In the genomic region with DNA sequence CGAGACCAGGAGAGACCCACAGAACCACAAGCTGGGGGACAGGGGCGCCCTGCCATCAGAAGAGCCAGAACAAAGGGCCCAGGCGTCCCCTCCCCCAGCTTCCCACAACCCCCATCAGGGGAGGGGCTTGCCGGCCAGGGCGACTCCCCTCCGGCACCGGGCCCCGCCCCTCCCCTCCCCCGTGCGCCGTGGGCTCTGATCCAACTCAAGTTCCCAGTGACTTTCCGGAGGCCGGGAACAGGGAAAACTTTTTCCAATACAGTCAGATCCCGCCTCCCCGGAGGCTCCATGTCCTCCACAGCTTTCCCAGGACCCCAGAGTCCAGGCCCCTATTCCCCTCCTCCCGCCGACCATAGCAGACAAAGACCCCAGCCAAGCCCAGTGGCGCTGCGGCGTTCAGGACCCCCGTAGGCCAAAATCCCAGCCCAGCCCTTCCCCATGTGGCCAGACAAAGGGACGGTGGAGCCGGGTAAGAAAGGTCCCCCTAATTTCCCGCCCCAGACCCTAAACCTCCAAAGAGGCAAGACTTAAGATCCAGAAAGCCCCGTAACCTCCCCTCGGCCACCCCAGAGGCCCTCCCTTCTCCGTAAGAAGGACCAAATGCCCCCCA, we compare ENCODE assay signal across 8 cellular contexts. TPM values are rescaled to one million over a fixed set of nuclear protein-coding genes. Genes with fewer than 3 reads are reported as not detected.
DNase-seq lines count a peak whose midpoint lies in the region; ATAC-seq and TF ChIP-seq lines count a peak whose summit lies in the region.

No MANE protein-coding gene starts in this region.

- peak overlapping the region; percentile 89 for H3K4me3 ChIP-seq in NT2/D1 (ENCODE audit: insufficient read length, low read depth)
- H3K4me3 ChIP-seq in epithelial cell of esophagus (ENCODE audit: low read length) = peak overlapping the region; percentile 75
- H3K4me3 ChIP-seq in urinary bladder (ENCODE audit: low read depth, low read length) = peak overlapping the region; percentile 63

- no peak overlapping the region for H3K4me3 Mint-ChIP-seq in mesothelial cell of epicardium

- WGBS in urinary bladder = 1% methylated on average over 27 of the region's 27 CpGs

- H3K27me3 Mint-ChIP-seq in mesothelial cell of epicardium (ENCODE audit: low read depth) = no peaks in the 10 kb centered on the region

- TF ChIP-seq CTCF in epithelial cell of esophagus (IDR thresholded peaks at IDR 0.05; ENCODE audit: insufficient read depth, low read depth, low read length, missing control alignments) (no peak), mesothelial cell of epicardium (IDR thresholded peaks at IDR 0.05; ENCODE audit: unreplicated experiment) (no peak)

- H3K27ac ChIP-seq in urinary bladder (ENCODE audit: low read depth) = peak overlapping the region; percentile 53

- peaks cover 17% of the 10 kb centered on the region for H3K36me3 Mint-ChIP-seq in mesothelial cell of epicardium

- peak overlapping the region; percentile 92 for H3K9ac ChIP-seq in NT2/D1 (ENCODE audit: insufficient read length, low read depth)

- H3K4me1 ChIP-seq in NT2/D1 (ENCODE audit: insufficient read depth, insufficient read length) (peaks cover 4% of the 10 kb centered on the region), urinary bladder (ENCODE audit: insufficient read depth) (no peaks in the 10 kb centered on the region)

- DNase-seq in EL (peak; percentile 73), NT2/D1 (ENCODE audit: low read depth, low spot score) (no peak), epithelial cell of esophagus (ENCODE audit: low read depth) (peak; percentile 62), mesothelial cell of epicardium (ENCODE audit: low spot score in 2 of 2, unreplicated experiment in 2 of 2) (peak; percentile 75 to 77), COR-L47 (lab: John Stamatoyannopoulos, UW) (no peak), NCI-H2196 treated with DMSO at 0.1 percent for 48 hours (lab: John Stamatoyannopoulos, UW; ENCODE audit: unreplicated experiment) (no peak)

- no peaks in the 10 kb centered on the region for H3K27me3 ChIP-seq in NT2/D1 (ENCODE audit: insufficient read depth, insufficient read length)

- no peak for ATAC-seq in HG02610 (IDR thresholded peaks at IDR 0.05; ENCODE audit: unreplicated experiment)

- H3K36me3 ChIP-seq in NT2/D1 (ENCODE audit: insufficient read depth, insufficient read length, low read length) (peaks cover 29% of the 10 kb centered on the region), urinary bladder (ENCODE audit: insufficient read depth) (no peaks in the 10 kb centered on the region)

- peaks cover 22% of the 10 kb centered on the region for H3K4me1 Mint-ChIP-seq in mesothelial cell of epicardium

- H3K9me3 Mint-ChIP-seq in mesothelial cell of epicardium = no peaks in the 10 kb centered on the region

- H3K27ac Mint-ChIP-seq in mesothelial cell of epicardium = no peak overlapping the region

- no peaks in the 10 kb centered on the region for H3K9me3 ChIP-seq in NT2/D1 (ENCODE audit: insufficient read depth, low read length)

RNA-seq across cellular contexts. Expression of gene TEAD2, which starts 0.7 kb away (rescaled TPM):
- 168 to 170 TPM (median 169 TPM) in 3 replicates for total RNA-seq in mesothelial cell of epicardium
- total RNA-seq in urinary bladder = 21.1 TPM
- polyA plus RNA-seq in urinary bladder = 54.8 TPM

RNA-seq across cellular contexts. Expression of gene DKKL1, which starts 2.1 kb away (rescaled TPM):
- total RNA-seq in mesothelial cell of epicardium (8.6 to 9.9 TPM (median 8.7 TPM) in 3 replicates), urinary bladder (not detected)
- polyA plus RNA-seq in urinary bladder = 0.46 TPM

RNA-seq across cellular contexts. Expression of gene CD37, which starts 26.3 kb away (rescaled TPM):
- total RNA-seq in mesothelial cell of epicardium (not detected in 3 replicates), urinary bladder (6.5 TPM)
- polyA plus RNA-seq in urinary bladder = 12.4 TPM

RNA-seq across cellular contexts. Expression of gene KASH5, which starts 26.5 kb away (rescaled TPM):
- total RNA-seq in mesothelial cell of epicardium (not detected in 3 replicates), urinary bladder (not detected)
- not detected for polyA plus RNA-seq in urinary bladder

RNA-seq across cellular contexts. Expression of gene SLC6A16, which starts 36.6 kb away (rescaled TPM):
- total RNA-seq in mesothelial cell of epicardium (5.6 to 6.1 TPM (median 5.8 TPM) in 3 replicates), urinary bladder (0.26 TPM)
- polyA plus RNA-seq in urinary bladder = 2.0 TPM

Comparison
In these comparisons a context has a peak if more than half of its experiments do, and no peak if none do; other contexts are left out.
1. DNase-seq: peak in EL (single experiment), epithelial cell of esophagus (single experiment) and mesothelial cell of epicardium (2 of 2); none in NT2/D1 (single experiment), COR-L47 (single experiment) and NCI-H2196 treated with DMSO at 0.1 percent for 48 hours (single experiment).
2. Peak in every context shown above with its lines, with median percentiles within 50 percentile points of each other: H3K4me3 ChIP-seq.